26 cellular contexts compared by ENCODE assay signal in genomic region chr16:20614201-20615141, GRCh38. TPM values are rescaled to one million over a fixed set of nuclear protein-coding genes. Genes with fewer than 3 reads are reported as not detected.
A peak's percentile ranks its signal among the peaks of the same experiment; 100 is the strongest.
DNase-seq lines count a peak whose midpoint lies in the region; ATAC-seq lines count a peak whose summit lies in the region.
"Had no signal": no experiment of that assay in that cellular context is flagged by ENCODE, and none has a peak within 500 bp of the region (broad histone marks: within the 10 kb centered on the region; RNA-seq: fewer than 3 reads in every experiment).

No MANE protein-coding gene starts in this region.

- peak overlapping the region; percentile 80 for H3K27ac ChIP-seq in stomach smooth muscle (ENCODE audit: low read length)

- peaks cover 41% of the 10 kb centered on the region for H3K4me1 ChIP-seq in stomach smooth muscle (ENCODE audit: control insufficient read depth, insufficient read depth, low read length)
- H3K4me1 ChIP-seq: Peyer's patch had no signal

- no peak for ATAC-seq in GM21367 (IDR thresholded peaks at IDR 0.05; ENCODE audit: unreplicated experiment)
- ATAC-seq: effector memory CD8-positive, alpha-beta T cell; gastroesophageal sphincter; K562; stimulated activated naive CD8-positive, alpha-beta T cell treated with anti-CD3 and anti-CD28 coated beads, Interleukin-15, Interleukin-2, amounts not matched to agents 100 U/mL and 50 U/mL, for 24 hours had no signal

- H3K27me3 ChIP-seq in stomach smooth muscle (ENCODE audit: control insufficient read depth in 1 of 2, insufficient read depth in 2 of 2, low read length in 2 of 2): no peaks in the 10 kb centered on the region
- H3K27me3 ChIP-seq: esophagus muscularis mucosa, gastroesophageal sphincter, Peyer's patch had no signal

- no peaks in the 10 kb centered on the region for H3K9me3 ChIP-seq in stomach smooth muscle (ENCODE audit: control insufficient read depth in 2 of 2, low read length in 2 of 2)
- H3K9me3 ChIP-seq: esophagus muscularis mucosa, gastroesophageal sphincter, Peyer's patch had no signal

- no peak overlapping the region for H3K4me3 ChIP-seq in stomach smooth muscle (ENCODE audit: low read length in 2 of 2)
- H3K4me3 ChIP-seq: esophagus muscularis mucosa, gastroesophageal sphincter, K562 had no signal

- no peak overlapping the region for H3K9ac ChIP-seq in stomach smooth muscle (ENCODE audit: low read length in 2 of 2)

- intact Hi-C loops in posterior vena cava (cut with DNase I): no loop called here

- DNase-seq in NCI-H187 (lab: John Stamatoyannopoulos, UW) (peak; percentile 63 to 66), NCI-H345 (lab: John Stamatoyannopoulos, UW) (peak; percentile 18), islet precursor cell (peak; percentile 64), middle frontal gyrus (ENCODE audit: extremely low spot score, low spot score) (no peak), activated gamma-delta T cell (lab: John Stamatoyannopoulos, UW) (no peak), posterior vena cava (ENCODE audit: low spot score) (no peak)
- DNase-seq: activated CD4-positive, alpha-beta T cell treated with anti-CD3 and anti-CD28 coated beads, Interleukin-2, amount 50 U/mL, for 4 hours; activated effector memory CD4-positive, alpha-beta T cell treated with anti-CD3 and anti-CD28 coated beads, Interleukin-2, amount 50 U/mL, for 16 hours; amniotic stem cell; CD4-positive, alpha-beta memory T cell; central memory CD4-positive, alpha-beta T cell; effector memory CD8-positive, alpha-beta T cell; H7; NCI-H2081 treated with DMSO at 0.1 percent for 48 hours; Peyer's patch; small intestine; stimulated activated naive CD8-positive, alpha-beta T cell treated with anti-CD3 and anti-CD28 coated beads, Interleukin-15, Interleukin-2, amounts not matched to agents 100 U/mL and 50 U/mL, for 24 hours had no signal

- H3K36me3 ChIP-seq in stomach smooth muscle (ENCODE audit: control insufficient read depth in 2 of 2, insufficient read depth in 2 of 2, low read length in 2 of 2): no peaks in the 10 kb centered on the region
- H3K36me3 ChIP-seq: esophagus muscularis mucosa, gastroesophageal sphincter, Peyer's patch had no signal

RNA-seq across cellular contexts. Expression of gene ACSM2B, which starts 38.3 kb away (rescaled TPM):
- not detected for total RNA-seq in posterior vena cava
- total RNA-seq: CD4-positive, alpha-beta memory T cell; Daoy; esophagus muscularis mucosa; H7; mesothelial cell of epicardium; Peyer's patch; SK-MEL-5; ureter had no signal

Comparison
In these comparisons a context has a peak if more than half of its experiments do, and no peak if none do; other contexts are left out.
1. DNase-seq: peak in NCI-H187 (2 of 2), NCI-H345 (single experiment) and islet precursor cell (single experiment); none in middle frontal gyrus (single experiment), activated gamma-delta T cell (single experiment) and posterior vena cava (single experiment).